19 cellular contexts compared by ENCODE assay signal in the genomic region with DNA sequence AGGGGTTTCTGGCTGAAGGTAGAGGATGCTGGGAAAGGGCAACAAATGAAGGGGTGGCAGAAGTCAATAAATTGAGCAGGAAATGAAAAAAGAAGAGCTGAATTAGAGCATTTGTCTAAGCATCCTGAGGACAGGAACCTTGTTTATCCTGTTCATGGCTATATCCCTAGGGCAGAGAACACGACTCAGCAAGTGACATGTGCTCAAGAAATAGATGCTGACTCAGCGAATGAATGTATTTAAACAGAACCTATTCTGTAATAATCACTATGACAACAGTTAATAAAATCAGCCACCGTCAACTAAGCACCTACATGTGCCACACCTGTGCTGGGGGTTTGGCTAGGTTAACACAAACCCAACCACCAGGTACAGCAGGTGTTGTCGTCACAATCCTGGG.
A peak's percentile ranks its signal among the peaks of the same experiment; 100 is the strongest.
DNase-seq lines count a peak whose midpoint lies in the region; ATAC-seq, FAIRE-seq and TF ChIP-seq lines count a peak whose summit lies in the region.
"Had no signal": no experiment of that assay in that cellular context is flagged by ENCODE, and none has a peak within 500 bp of the region (broad histone marks: within the 10 kb centered on the region; RNA-seq: fewer than 3 reads in every experiment).

No MANE protein-coding gene starts in this region.

- TF ChIP-seq CTCF in A549 (IDR thresholded peaks at IDR 0.05), result no peak
- no peak for TF ChIP-seq CTCF in IMR-90 (conservative IDR thresholded peaks at IDR 0.05; ENCODE audit: low read depth, low read length)
- TF ChIP-seq CTCF in H1 (IDR thresholded peaks at IDR 0.05; ENCODE audit: control extremely low read depth in 1 of 3, insufficient read depth in 1 of 3, low read depth in 1 of 3, low read length in 3 of 3), result no peak

- H2BK5ac ChIP-seq in IMR-90 (ENCODE audit: low read depth, low read length, poor library complexity, severe bottlenecking) (no peak overlapping the region), H1 (ENCODE audit: low read depth, low read length) (0 out of 2 replicates have a peak overlapping the region, but pooled peaks have one; percentile 8)

- H2AK9ac ChIP-seq in IMR-90 (replicated peaks; ENCODE audit: low read depth, low read length, poor library complexity), result no peak overlapping the region

- no peaks in the 10 kb centered on the region for H3K9me1 ChIP-seq in IMR-90 (ENCODE audit: insufficient read depth, low read length)

- H2AFZ ChIP-seq in IMR-90 (replicated peaks; ENCODE audit: low read length, poor library complexity) (no peak overlapping the region), H1 (ENCODE audit: low read length) (no peak overlapping the region)

- H2BK12ac ChIP-seq in H1 (ENCODE audit: low read depth, low read length), result peak overlapping the region; percentile 56; the same call in 1 of the 2 replicates

- H4K8ac ChIP-seq in IMR-90 (ENCODE audit: low read depth in 2 of 2, low read length in 2 of 2), result no peak overlapping the region
- H4K8ac ChIP-seq in H1 (ENCODE audit: extremely low read depth, insufficient read depth, low read length), result no peak overlapping the region

- H3K14ac ChIP-seq in IMR-90 (replicated peaks; ENCODE audit: low read depth, low read length) (no peak overlapping the region), H1 (ENCODE audit: insufficient read length) (no peak overlapping the region)

- H3K9me3 ChIP-seq in A549 (no peaks in the 10 kb centered on the region), IMR-90 (ENCODE audit: control insufficient read depth, insufficient read depth, low read length) (no peaks in the 10 kb centered on the region), H1 (ENCODE audit: insufficient read depth in 2 of 2, low read depth in 1 of 2, low read length in 1 of 2) (no peaks in the 10 kb centered on the region)
- H3K9me3 ChIP-seq: BE2C had no signal

- H3K4me1 ChIP-seq in A549 (no peaks in the 10 kb centered on the region), IMR-90 (ENCODE audit: control insufficient read depth, insufficient read depth, low read length) (no peaks in the 10 kb centered on the region), H1 (replicated peaks in 1 of 4; ENCODE audit: control insufficient read depth in 3 of 4, insufficient read depth in 4 of 4, low read length in 3 of 4) (0 out of 7 replicates have a peak, but pooled peaks cover 0 to 3% (median 0%) of the 10 kb centered on the region in 4 experiments)
- H3K4me1 ChIP-seq: BE2C had no signal

- H4K91ac ChIP-seq in IMR-90 (ENCODE audit: insufficient read depth, low read depth, low read length) (no peak overlapping the region), H1 (replicated peaks; ENCODE audit: insufficient read length, low read length) (peak overlapping the region; percentile 25)

- H3K18ac ChIP-seq in IMR-90 (ENCODE audit: low read depth, low read length) (no peak overlapping the region), H1 (ENCODE audit: extremely low read depth, low read length) (no peak overlapping the region)

- no peak overlapping the region for H3K4me3 ChIP-seq in A549
- no peak overlapping the region for H3K4me3 ChIP-seq in IMR-90 (ENCODE audit: insufficient read depth, low read depth, low read length)
- no peak overlapping the region for H3K4me3 ChIP-seq in H1 (ENCODE audit: extremely low read depth in 1 of 4, insufficient read depth in 2 of 4, low read depth in 3 of 4, low read length in 4 of 4)
- H3K4me3 ChIP-seq: GM12878 had no signal

- no TSS peak for BruUV-seq in IMR-90 (replicated peaks; lab: Mats Ljungman, UMichigan)

- TF ChIP-seq EP300 in A549 (IDR thresholded peaks at IDR 0.05) (no peak), H1 (IDR thresholded peaks at IDR 0.05; ENCODE audit: borderline replicate concordance in 1 of 2, low read depth in 2 of 2, low read length in 2 of 2) (no peak)

- H3K79me1 ChIP-seq in IMR-90 (ENCODE audit: low read depth in 1 of 2, low read length in 2 of 2) (no peaks in the 10 kb centered on the region), H1 (ENCODE audit: low read depth, low read length) (no peaks in the 10 kb centered on the region)

- intact Hi-C loops in IMR-90 (cut with micrococcal nuclease), result no loop called here

- H2BK120ac ChIP-seq in IMR-90 (ENCODE audit: low read depth, low read length) (no peak overlapping the region), H1 (replicated peaks; ENCODE audit: low read depth, low read length) (no peak overlapping the region)

- H4K20me1 ChIP-seq in IMR-90 (ENCODE audit: insufficient read depth, low read length), result no peaks in the 10 kb centered on the region
- H4K20me1 ChIP-seq in H1 (replicated peaks in 1 of 2; ENCODE audit: control insufficient read depth in 1 of 2, insufficient read depth in 2 of 2, low read length in 2 of 2), result no peaks in the 10 kb centered on the region

- H3K4me2 ChIP-seq in A549 (no peak overlapping the region), IMR-90 (ENCODE audit: low read depth, low read length) (no peak overlapping the region), H1 (ENCODE audit: insufficient read depth in 1 of 2, low read depth in 2 of 2, low read length in 2 of 2) (no peak overlapping the region)

- POLR2A ChIA-PET in A549 (lab: Yijun Ruan, JAX) (no interaction called here), IMR-90 (lab: Charles Lee; ENCODE audit: unreplicated experiment) (no interaction called here), H1 (lab: Charles Lee; ENCODE audit: partially characterized antibody) (no interaction called here)

- in situ Hi-C loops in IMR-90 (cut with MboI; ENCODE audit: low sequenced_read_pairs), result no loop called here

- dilution Hi-C loops in IMR-90 (cut with HindIII; ENCODE audit: low sequenced_read_pairs, unreplicated experiment), result no loop called here

- no peak overlapping the region for H3K9ac ChIP-seq in IMR-90 (ENCODE audit: low read depth, low read length)
- H3K9ac ChIP-seq in H1 (replicated peaks in 1 of 4; ENCODE audit: extremely low read depth in 1 of 4, low read depth in 3 of 4, low read length in 3 of 4), result no peak overlapping the region

- FAIRE-seq in A549 (lab: Jason Lieb, UNC), result no peak
- no peak for FAIRE-seq in H1 (lab: Jason Lieb, UNC)
- FAIRE-seq: GM12878 had no signal

- no peaks in the 10 kb centered on the region for H3K36me3 ChIP-seq in IMR-90 (ENCODE audit: control insufficient read depth, insufficient read depth, low read length)
- H3K36me3 ChIP-seq in H1 (ENCODE audit: control insufficient read depth in 2 of 4, insufficient read depth in 4 of 4, low read length in 3 of 4), result no peaks in the 10 kb centered on the region
- H3K36me3 ChIP-seq: BE2C had no signal

- H3K56ac ChIP-seq in IMR-90 (ENCODE audit: extremely low read depth, insufficient read depth, low read length) (no peak overlapping the region), H1 (replicated peaks; ENCODE audit: insufficient read length, low read depth, low read length) (no peak overlapping the region)

- H2BK15ac ChIP-seq in IMR-90 (ENCODE audit: low read depth, low read length) (no peak overlapping the region), H1 (ENCODE audit: low read length) (no peak overlapping the region)

- TF ChIP-seq RAD21 in A549 (conservative IDR thresholded peaks at IDR 0.05 in 1 of 2, IDR thresholded peaks at IDR 0.05 in 1 of 2), result no peak
- TF ChIP-seq RAD21 in IMR-90 (IDR thresholded peaks at IDR 0.05; ENCODE audit: low read length), result no peak
- TF ChIP-seq RAD21 in H1 (IDR thresholded peaks at IDR 0.05 in 1 of 2, conservative IDR thresholded peaks at IDR 0.05 in 1 of 2; ENCODE audit: low read depth in 2 of 2, low read length in 2 of 2), result no peak

- H3K4ac ChIP-seq in IMR-90 (ENCODE audit: low read depth, low read length), result no peak overlapping the region
- no peak overlapping the region for H3K4ac ChIP-seq in H1 (replicated peaks; ENCODE audit: insufficient read length, low read depth, low read length)

- WGBS in A549 (ENCODE audit: missing lambda C conversion rate), result 59% methylated on average over 4 of the region's 4 CpGs
- WGBS in IMR-90 (ENCODE audit: extremely low coverage in 2 of 2, insufficient read length in 1 of 2), 2 experiments, result no CpG with 5 or more reads among the region's 4 CpGs
- 90% methylated on average over 4 of the region's 4 CpGs; no CpG with 5 or more reads in 1 of the 2 experiments for WGBS in H1 (ENCODE audit: extremely low coverage in 1 of 2, insufficient coverage in 1 of 2, insufficient read length in 1 of 2, insufficient replicate concordance in 2 of 2, low coverage in 1 of 2, low lambda C conversion rate in 2 of 2, missing lambda C conversion rate in 1 of 2), 2 experiments

- TF ChIP-seq POLR2A in A549 (IDR thresholded peaks at IDR 0.05; ENCODE audit: low read length) (no peak), IMR-90 (IDR thresholded peaks at IDR 0.05; ENCODE audit: low read depth, low read length) (no peak), H1 (IDR thresholded peaks at IDR 0.05; ENCODE audit: control extremely low read depth in 1 of 2, low read depth in 2 of 2, low read length in 2 of 2) (no peak)

- CTCF ChIA-PET in A549 (lab: Yijun Ruan, JAX), result interaction anchor here (0.5 to 1.7 kb wide), 2 partner anchors 17 to 29 kb away, joined by 3 to 4 read pairs; no protein-coding TSS in a partner anchor
- CTCF ChIA-PET in IMR-90 (lab: Yijun Ruan, JAX), result no interaction called here
- CTCF ChIA-PET in H1 (lab: Charles Lee; ENCODE audit: partially characterized antibody), result interaction anchor here (0.6 to 1.6 kb wide), 5 partner anchors 21 to 215 kb away, joined by 3 read pairs; no protein-coding TSS in a partner anchor

- no peak overlapping the region for H3K23ac ChIP-seq in IMR-90 (ENCODE audit: low read depth, low read length)
- H3K23ac ChIP-seq in H1 (ENCODE audit: insufficient read length), result no peak overlapping the region

- H4K5ac ChIP-seq in IMR-90 (ENCODE audit: low read depth, low read length) (no peak overlapping the region), H1 (ENCODE audit: insufficient read length, low read depth, low read length) (no peak overlapping the region)

- H3K27ac ChIP-seq in A549, result no peak overlapping the region
- H3K27ac ChIP-seq in IMR-90 (ENCODE audit: insufficient read depth, low read length), result no peak overlapping the region
- H3K27ac ChIP-seq in H1 (ENCODE audit: low read depth, low read length), result no peak overlapping the region

- ATAC-seq in A549 (no peak), IMR-90 (ENCODE audit: low read depth) (no peak), esophagus mucosa (peak; percentile 71), HG03045 (IDR thresholded peaks at IDR 0.05; ENCODE audit: unreplicated experiment) (no peak), GM21576 (IDR thresholded peaks at IDR 0.05; ENCODE audit: unreplicated experiment) (no peak)
- ATAC-seq: GM12878 had no signal

- H3K79me2 ChIP-seq in H1 (ENCODE audit: control insufficient read depth in 1 of 2, insufficient read depth in 2 of 2, low read length in 2 of 2), result no peaks in the 10 kb centered on the region

- no peaks in the 10 kb centered on the region for H3K23me2 ChIP-seq in H1 (ENCODE audit: low read depth, low read length)

- H3K27me3 ChIP-seq in IMR-90 (ENCODE audit: control insufficient read depth, insufficient read depth, low read length), result peaks cover 5% of the 10 kb centered on the region
- no peaks in the 10 kb centered on the region for H3K27me3 ChIP-seq in H1 (replicated peaks in 1 of 4; ENCODE audit: control insufficient read depth in 3 of 4, extremely low read depth in 1 of 4, insufficient read depth in 3 of 4, low read length in 3 of 4)
- H3K27me3 ChIP-seq: BE2C had no signal

- H2BK20ac ChIP-seq in IMR-90 (ENCODE audit: low read depth, low read length) (no peak overlapping the region), H1 (ENCODE audit: low read length) (no peak overlapping the region)

- no peak overlapping the region for H2AK5ac ChIP-seq in IMR-90 (ENCODE audit: low read depth, low read length)
- peak overlapping the region; percentile 43; the same call in 1 of the 2 replicates for H2AK5ac ChIP-seq in H1 (ENCODE audit: low read depth, low read length)

- DNase-seq in A549 (ENCODE audit: low read depth in 1 of 2, low spot score in 1 of 2) (no peak), IMR-90 (no peak), H1 (ENCODE audit: low read depth in 1 of 2, low spot score in 2 of 2) (no peak), retina (no peak)
- DNase-seq: ACHN; BE2C; C1 segment of cervical spinal cord; CD4-positive, CD25-positive, alpha-beta regulatory T cell; CD8-positive, alpha-beta memory T cell; COR-L47; DMS 273 treated with DMSO at 0.1 percent for 48 hours; DMS53; DND-41; EL; HCEC 1CT had no signal
